9 cellular contexts compared by ENCODE assay signal in the genomic region with DNA sequence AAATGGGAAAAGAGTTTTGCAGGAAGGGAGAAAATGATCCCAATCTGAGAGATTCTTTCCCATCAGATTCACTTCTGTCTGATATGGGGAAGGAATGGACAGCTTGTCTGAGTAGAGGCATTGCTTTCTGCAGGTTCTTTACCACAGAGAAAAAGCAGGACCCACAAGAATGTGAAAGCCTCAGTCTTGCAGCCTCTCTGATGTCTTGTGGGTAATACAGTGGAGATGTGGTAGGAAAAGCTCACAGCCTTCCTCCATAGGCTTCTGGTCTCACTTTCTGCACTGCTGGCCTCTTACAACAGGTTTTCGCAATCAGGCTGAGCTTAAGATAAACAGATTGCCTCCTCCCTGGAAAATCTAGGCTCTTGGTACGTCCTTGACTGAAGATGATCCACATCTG. TPM values are rescaled to one million over a fixed set of nuclear protein-coding genes. Genes with fewer than 3 reads are reported as not detected.
A peak's percentile ranks its signal among the peaks of the same experiment; 100 is the strongest.
DNase-seq lines count a peak whose midpoint lies in the region; ATAC-seq and TF ChIP-seq lines count a peak whose summit lies in the region.
"Had no signal": no experiment of that assay in that cellular context is flagged by ENCODE, and none has a peak within 500 bp of the region (broad histone marks: within the 10 kb centered on the region; RNA-seq: fewer than 3 reads in every experiment).

No MANE protein-coding gene starts in this region.

- WGBS in adrenal gland, 4 donors: 0 to 2% (median 1%) methylated on average over 2 of the region's 2 CpGs
- 16 to 43% (median 28%) methylated on average over 2 of the region's 2 CpGs for WGBS in spleen, 5 donors

- H3K36me3 ChIP-seq in HUES6 (ENCODE audit: control insufficient read depth, insufficient read depth, low read length) (no peaks in the 10 kb centered on the region), adrenal gland (replicated peaks in 1 of 2) (no peaks in the 10 kb centered on the region), iPS-18a (ENCODE audit: control insufficient read depth, low read depth, low read length) (no peaks in the 10 kb centered on the region), spleen (no peaks in the 10 kb centered on the region)

- TF ChIP-seq POLR2A in adrenal gland (IDR thresholded peaks at IDR 0.05) (no peak), spleen (IDR thresholded peaks at IDR 0.05) (no peak)

- intact Hi-C loops in adrenal gland (cut with DNase I): no loop called here
- intact Hi-C loops in spleen (cut with DNase I; ENCODE audit: low total_unique reads): loop anchor here (10.0 kb wide), 1 partner anchor 138 kb away; the partner anchor contains the start of gene LIPA

- no peak overlapping the region for H3K27ac ChIP-seq in HUES6 (ENCODE audit: low read depth, low read length)
- peak overlapping the region; percentile 66 to 88 (median 86) for H3K27ac ChIP-seq in adrenal gland
- no peak overlapping the region for H3K27ac ChIP-seq in iPS-18a (ENCODE audit: low read length)
- H3K27ac ChIP-seq in spleen: peak overlapping the region; percentile 79 to 93 (median 88)
- H3K27ac ChIP-seq: C4-2B had no signal

- peak; percentile 6 for DNase-seq in NCI-H345 (lab: John Stamatoyannopoulos, UW)
- DNase-seq in NCI-H345 treated with DMSO at 0.1 percent for 48 hours (lab: John Stamatoyannopoulos, UW; ENCODE audit: unreplicated experiment): no peak
- peak in 6 of 7 donors; percentile 45 to 69 (median 56) for DNase-seq in adrenal gland
- DNase-seq in spleen: no peak
- DNase-seq in dermis blood vessel endothelial cell: no peak

- ATAC-seq in HG02623 (IDR thresholded peaks at IDR 0.05; ENCODE audit: unreplicated experiment): no peak

- H3K4me3 ChIP-seq in HUES6 (ENCODE audit: low read depth, low read length) (peak overlapping the region; percentile 66), adrenal gland (peak overlapping the region in 2 of 4 donors; percentile 54 to 56), iPS-18a (ENCODE audit: low read length) (peak overlapping the region; percentile 55), spleen (peak overlapping the region; percentile 29 to 78 (median 56))

- H3K9ac ChIP-seq in HUES6 (ENCODE audit: low read length) (no peak overlapping the region), iPS-18a (ENCODE audit: low read length) (no peak overlapping the region)

- H3K27me3 ChIP-seq in HUES6 (ENCODE audit: control insufficient read depth, insufficient read depth, low read length) (no peaks in the 10 kb centered on the region), adrenal gland (no peaks in the 10 kb centered on the region), iPS-18a (ENCODE audit: control insufficient read depth, insufficient read depth, low read length) (no peaks in the 10 kb centered on the region), spleen (replicated peaks in 1 of 7) (no peaks in the 10 kb centered on the region)

- TF ChIP-seq CTCF in adrenal gland (IDR thresholded peaks at IDR 0.05) (no peak), spleen (IDR thresholded peaks at IDR 0.05 in 8 of 11, conservative IDR thresholded peaks at IDR 0.05 in 3 of 11) (no peak)

- peaks cover 5% of the 10 kb centered on the region; the same call in 1 of the 2 replicates for H3K9me3 ChIP-seq in HUES6 (ENCODE audit: control insufficient read depth, insufficient read depth, low read depth, low read length)
- H3K9me3 ChIP-seq in adrenal gland (replicated peaks in 1 of 3): no peaks in the 10 kb centered on the region
- no peaks in the 10 kb centered on the region for H3K9me3 ChIP-seq in iPS-18a (ENCODE audit: control insufficient read depth, low read depth, low read length)
- H3K9me3 ChIP-seq in spleen: no peaks in the 10 kb centered on the region

- peaks cover 10% of the 10 kb centered on the region for H3K4me1 ChIP-seq in HUES6 (ENCODE audit: control insufficient read depth, insufficient read depth, low read length)
- peaks cover 17 to 40% of the 10 kb centered on the region in 2 donors for H3K4me1 ChIP-seq in adrenal gland (replicated peaks in 1 of 2)
- H3K4me1 ChIP-seq in iPS-18a (ENCODE audit: control insufficient read depth, low read depth, low read length): peaks cover 5% of the 10 kb centered on the region
- peaks cover 26 to 56% (median 36%) of the 10 kb centered on the region in 6 donors for H3K4me1 ChIP-seq in spleen

RNA-seq across cellular contexts. Expression of gene IFIT1, which starts 0.6 kb away (rescaled TPM):
- 10 to 100 TPM; 20.9 to 76.3 (median 62.0) TPM for total RNA-seq in adrenal gland
- polyA plus RNA-seq in adrenal gland: 100 to 1,000 TPM in 1 of 3 donors, 10 to 100 TPM in 2; 24.8 to 168 (median 32.8) TPM
- 10 to 100 TPM; 13.5 to 35.7 (median 24.2) TPM for total RNA-seq in spleen
- 10 to 100 TPM in 2 of 3 donors, 1 to 10 TPM in 1; 8.8 to 26.5 (median 10.8) TPM for polyA plus RNA-seq in spleen
- 2.2 and 2.6 TPM in 2 replicates for total RNA-seq in dermis blood vessel endothelial cell

RNA-seq across cellular contexts. Expression of gene IFIT1B, which starts 15.1 kb away (rescaled TPM):
- under 1 TPM in 2 of 8 donors, not detected in 6; 0.16 to 0.30 TPM for total RNA-seq in adrenal gland
- under 1 TPM in 1 of 3 donors, not detected in 2; 0.07 TPM for polyA plus RNA-seq in adrenal gland
- 10 to 100 TPM in 1 of 7 donors, 1 to 10 TPM in 3, under 1 TPM in 1, not detected in 2; 0.49 to 36.9 (median 2.9) TPM for total RNA-seq in spleen
- polyA plus RNA-seq in spleen: under 1 TPM in 1 of 3 donors, not detected in 2; 0.04 TPM
- total RNA-seq in dermis blood vessel endothelial cell: not detected in 2 replicates

RNA-seq across cellular contexts. Expression of gene IFIT5, which starts 21.4 kb away (rescaled TPM):
- total RNA-seq in adrenal gland (10 to 100 TPM in 7 of 8 donors, 1 to 10 TPM in 1; 6.7 to 38.9 (median 18.6) TPM), spleen (10 to 100 TPM; 17.3 to 23.7 (median 20.4) TPM), dermis blood vessel endothelial cell (12.4 and 20.3 TPM in 2 replicates)
- polyA plus RNA-seq in adrenal gland (10 to 100 TPM in 1 of 3 donors, 1 to 10 TPM in 2; 6.9 to 38.4 (median 8.5) TPM), spleen (10 to 100 TPM in 2 of 3 donors, 1 to 10 TPM in 1; 9.3 to 13.6 (median 11.4) TPM)

Comparison
In these comparisons a context has a peak if more than half of its experiments do, and no peak if none do; other contexts are left out.
1. DNase-seq: peak in NCI-H345 (single experiment) and adrenal gland (6 of 7); none in NCI-H345 treated with DMSO at 0.1 percent for 48 hours (single experiment), spleen (single experiment) and dermis blood vessel endothelial cell (single experiment).
2. H3K27ac ChIP-seq: peak in adrenal gland (5 of 5) and spleen (8 of 8); none in HUES6 (single experiment) and iPS-18a (single experiment).